17 cellular contexts compared by ENCODE assay signal in the genomic region with DNA sequence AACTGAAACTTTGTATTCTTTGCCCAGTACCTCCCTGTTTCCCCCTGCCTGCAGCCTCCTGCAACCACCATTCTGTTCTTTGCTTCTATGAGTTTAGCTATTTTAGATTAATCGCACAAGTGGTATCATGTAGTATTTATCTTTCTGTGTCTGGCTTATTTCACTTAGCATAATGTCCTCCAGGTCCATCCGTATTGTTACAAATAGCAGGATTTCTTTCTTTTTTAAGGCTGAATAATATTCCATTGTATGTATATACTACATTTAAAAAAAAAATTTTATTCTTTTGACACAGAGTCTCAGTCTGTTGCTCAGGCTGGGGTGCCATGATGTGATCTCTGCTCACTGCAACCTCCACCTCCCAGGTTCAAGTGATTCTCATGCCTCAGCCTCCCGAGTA. TPM values are rescaled to one million over a fixed set of nuclear protein-coding genes. Genes with fewer than 3 reads are reported as not detected.
DNase-seq lines count a peak whose midpoint lies in the region; ATAC-seq, FAIRE-seq and TF ChIP-seq lines count a peak whose summit lies in the region.
"Had no signal": no experiment of that assay in that cellular context is flagged by ENCODE, and none has a peak within 500 bp of the region (broad histone marks: within the 10 kb centered on the region; RNA-seq: fewer than 3 reads in every experiment).

No MANE protein-coding gene starts in this region.

- H3K4me1 Mint-ChIP-seq in neural crest cell: peaks cover 22% of the 10 kb centered on the region

- no peaks in the 10 kb centered on the region for H3K27me3 Mint-ChIP-seq in neural crest cell (ENCODE audit: low read depth)
- H3K27me3 Mint-ChIP-seq: B cell; CD4-positive, alpha-beta memory T cell had no signal

- DNase-seq in left ventricle myocardium inferior: no peak
- DNase-seq in right atrium auricular region (ENCODE audit: low spot score): no peak
- no peak for DNase-seq in K562 (ENCODE audit: extremely low read depth in 1 of 4, low spot score in 3 of 4)
- no peak for DNase-seq in neural crest cell (ENCODE audit: low read depth, low spot score)
- no peak for DNase-seq in left colon
- DNase-seq in uterus: no peak
- no peak for DNase-seq in effector CD8-positive, alpha-beta T cell (lab: John Stamatoyannopoulos, UW)
- DNase-seq: C1 segment of cervical spinal cord; CD4-positive, alpha-beta memory T cell; EL; GOT3; HFFc6 had no signal

- H3K36me3 Mint-ChIP-seq in neural crest cell (ENCODE audit: low read depth): no peaks in the 10 kb centered on the region

- H3K4me1 ChIP-seq in left ventricle myocardium inferior (peaks cover 71% of the 10 kb centered on the region), right atrium auricular region (peaks cover 0 to 26% of the 10 kb centered on the region in 2 donors), K562 (replicated peaks in 1 of 2; ENCODE audit: control insufficient read depth in 2 of 2, insufficient read depth in 2 of 2, low read length in 2 of 2) (peaks cover 17 to 32% of the 10 kb centered on the region in 2 experiments; a peak in 4 of 5 replicates), uterus (peaks cover 3 to 6% of the 10 kb centered on the region in 2 donors)

- H3K4me3 Mint-ChIP-seq in neural crest cell: peak overlapping the region; percentile 62
- H3K4me3 Mint-ChIP-seq: B cell, HFFc6 had no signal

- H3K4me3 ChIP-seq in left ventricle myocardium inferior (no peak overlapping the region), right atrium auricular region (no peak overlapping the region), K562 (no peak overlapping the region), uterus (no peak overlapping the region)
- H3K4me3 ChIP-seq: HAP-1 had no signal

- peak overlapping the region in 1 of 2 experiments; percentile 88; a peak in 1 of 4 replicates for H3K9ac ChIP-seq in K562 (ENCODE audit: insufficient read depth in 1 of 2, low read depth in 2 of 2, low read length in 2 of 2)

- H3K9me1 ChIP-seq in K562 (ENCODE audit: control insufficient read depth, insufficient read depth, low read length): no peaks in the 10 kb centered on the region

- H2AFZ ChIP-seq in K562 (ENCODE audit: low read depth, low read length): no peak overlapping the region

- POLR2A ChIA-PET in K562 (lab: Yijun Ruan, JAX): interaction anchor here (0.9 to 2.2 kb wide), 4 partner anchors 8 to 283 kb away, joined by 3 to 12 read pairs (median 4); no protein-coding TSS in a partner anchor

- H3K36me3 ChIP-seq in left ventricle myocardium inferior: peaks cover 33% of the 10 kb centered on the region
- H3K36me3 ChIP-seq in right atrium auricular region: peaks cover 7% of the 10 kb centered on the region
- H3K36me3 ChIP-seq in K562 (ENCODE audit: control insufficient read depth, insufficient read depth, low read length): peaks cover 30% of the 10 kb centered on the region
- no peaks in the 10 kb centered on the region for H3K36me3 ChIP-seq in uterus
- H3K36me3 ChIP-seq: HAP-1 had no signal

- ATAC-seq in K562: no peak
- ATAC-seq in left colon: no peak

- H3K27me3 ChIP-seq in left ventricle myocardium inferior (ENCODE audit: low read depth) (no peaks in the 10 kb centered on the region), right atrium auricular region (no peaks in the 10 kb centered on the region), K562 (ENCODE audit: control insufficient read depth in 2 of 2, insufficient read depth in 2 of 2, low read length in 2 of 2) (no peaks in the 10 kb centered on the region), uterus (no peaks in the 10 kb centered on the region)

- no peak for FAIRE-seq in K562 (lab: Jason Lieb, UNC)
- FAIRE-seq: A204.1, G401.6, GM12891 had no signal

- H4K20me1 ChIP-seq in K562 (replicated peaks; ENCODE audit: control insufficient read depth, insufficient read depth, low read length): no peaks in the 10 kb centered on the region

- H3K27ac ChIP-seq in left ventricle myocardium inferior (replicated peaks) (peak overlapping the region; percentile 59), right atrium auricular region (no peak overlapping the region), K562 (ENCODE audit: extremely low read depth, low read depth, low read length) (peak overlapping the region; percentile 90), uterus (no peak overlapping the region)

- TF ChIP-seq POLR2A in K562 (conservative IDR thresholded peaks at IDR 0.05) (no peak), uterus (IDR thresholded peaks at IDR 0.05) (no peak)

- intact Hi-C loops in left ventricle myocardium inferior (cut with micrococcal nuclease): loop anchor here (10.0 kb wide), 1 partner anchor 85 kb away; no protein-coding TSS in a partner anchor
- intact Hi-C loops in K562 (cut with micrococcal nuclease): no loop called here
- intact Hi-C loops in left colon (cut with DNase I, micrococcal nuclease): no loop called here
- intact Hi-C loops in uterus (cut with DNase I; ENCODE audit: low total_unique reads): no loop called here

- no TSS peak for BruUV-seq in K562 (replicated peaks; lab: Mats Ljungman, UMichigan)

- in situ Hi-C loops in K562 (cut with MboI): no loop called here

- CTCF ChIA-PET in K562 (lab: Yijun Ruan, JAX; ENCODE audit: low intra/inter-chr PET ratio): no interaction called here

- H3K79me2 ChIP-seq in K562 (ENCODE audit: control insufficient read depth, insufficient read depth, low read length): peaks cover 84% of the 10 kb centered on the region

- H3K9me3 ChIP-seq in left ventricle myocardium inferior (replicated peaks): no peaks in the 10 kb centered on the region
- H3K9me3 ChIP-seq in right atrium auricular region: no peaks in the 10 kb centered on the region
- no peaks in the 10 kb centered on the region for H3K9me3 ChIP-seq in K562 (replicated peaks; ENCODE audit: control insufficient read depth, insufficient read depth, low read depth, low read length)
- H3K9me3 ChIP-seq in uterus: no peaks in the 10 kb centered on the region
- H3K9me3 ChIP-seq: HAP-1 had no signal

- no peak overlapping the region for H3K27ac Mint-ChIP-seq in neural crest cell (ENCODE audit: unreplicated experiment)
- H3K27ac Mint-ChIP-seq: B cell, HFFc6 had no signal

- no peak for TF ChIP-seq EP300 in K562 (IDR thresholded peaks at IDR 0.05; ENCODE audit: low read length)

- no peaks in the 10 kb centered on the region for H3K9me3 Mint-ChIP-seq in neural crest cell
- H3K9me3 Mint-ChIP-seq: CD4-positive, alpha-beta memory T cell; HFFc6 had no signal

- WGBS in K562 (ENCODE audit: insufficient coverage, low coverage, missing lambda C conversion rate): 79% methylated on average over 3 of the region's 3 CpGs

- TF ChIP-seq CTCF in left ventricle myocardium inferior (IDR thresholded peaks at IDR 0.05; ENCODE audit: borderline replicate concordance): no peak
- no peak for TF ChIP-seq CTCF in right atrium auricular region (IDR thresholded peaks at IDR 0.05)
- peak; percentile 13 to 19 (median 14); a peak in 1 of 6 replicates for TF ChIP-seq CTCF in K562 (IDR thresholded peaks at IDR 0.05 in 2 of 3, conservative IDR thresholded peaks at IDR 0.05 in 1 of 3; ENCODE audit: insufficient read depth in 2 of 3, low read depth in 1 of 3, low read length in 3 of 3)
- TF ChIP-seq CTCF in neural crest cell (conservative IDR thresholded peaks at IDR 0.05): no peak
- TF ChIP-seq CTCF in uterus (IDR thresholded peaks at IDR 0.05): no peak

- 0 out of 2 replicates have a peak overlapping the region, but pooled peaks have one; percentile 88 for H3K4me2 ChIP-seq in K562 (ENCODE audit: insufficient read depth, low read length)

- no peak for TF ChIP-seq RAD21 in K562 (CRISPR knock-in tag; conservative IDR thresholded peaks at IDR 0.05 in 1 of 2, IDR thresholded peaks at IDR 0.05 in 1 of 2)

RNA-seq across cellular contexts. Expression of a gene that starts 4.5 kb away (rescaled TPM):
- 76.4 TPM for total RNA-seq in left ventricle myocardium inferior
- 10 to 100 TPM; 55.0 to 59.5 TPM for total RNA-seq in right atrium auricular region
- 94.9 and 122 TPM in 2 replicates for total RNA-seq in K562 (2011; cell fraction: chromatin; rRNA removed; ENCODE audit: low replicate concordance)
- total RNA-seq in K562 (2011; cell fraction: nucleolus; rRNA removed): 56.4 and 60.3 TPM in 2 replicates
- 122 and 177 TPM in 2 replicates for total RNA-seq in K562 (2011; cell fraction: nucleoplasm; rRNA removed)
- 47.2 and 63.5 TPM in 2 replicates for total RNA-seq in K562 (2014; rRNA removed)
- 81.6 and 89.0 TPM in 2 replicates for total RNA-seq in K562 (2014; rRNA removed; fragmentation: Illumina TruSeq; extraction: Trizol)
- total RNA-seq in K562 (2015; rRNA removed; fragmentation: Illumina TruSeq; extraction: Trizol): 56.9 and 58.5 TPM in 2 replicates
- 74.8 and 80.1 TPM in 2 replicates for total RNA-seq in K562 (2021)
- 92.9 and 95.9 TPM in 2 replicates for polyA plus RNA-seq in K562 (2011; rRNA removed)
- 47.9 and 60.0 TPM in 2 replicates for polyA plus RNA-seq in K562 (2011; cell fraction: cytosol; rRNA removed)
- polyA plus RNA-seq in K562 (2011; cell fraction: nucleus; rRNA removed): 59.9 and 67.0 TPM in 2 replicates
- polyA plus RNA-seq in K562 (2012): 71.0 and 74.5 TPM in 2 replicates
- polyA plus RNA-seq in K562 (2014; fragmentation: Illumina TruSeq; extraction: Trizol): 96.1 and 111 TPM in 2 replicates
- 10 to 100 TPM; 35.2 to 41.9 TPM for polyA plus RNA-seq in K562 (2014; fragmentation: Nextera tagmentation; extraction: Ambion mirVana)
- polyA plus RNA-seq in K562 (2014; rRNA removed): 46.7 and 67.6 TPM in 2 replicates
- 51.7 and 54.4 TPM in 2 replicates for polyA minus RNA-seq in K562 (2011; rRNA and poly(A)+ RNA removed)
- polyA minus RNA-seq in K562 (2011; cell fraction: cytosol; rRNA and poly(A)+ RNA removed): 23.9 and 29.3 TPM in 2 replicates
- 9.6 and 22.3 TPM in 2 replicates for polyA minus RNA-seq in K562 (2011; cell fraction: nucleus; rRNA and poly(A)+ RNA removed)
- 29.0 and 32.3 TPM in 2 replicates for total RNA-seq in neural crest cell
- 10 to 100 TPM; 53.9 to 59.3 TPM for total RNA-seq in left colon
- 10 to 100 TPM; 21.3 to 67.9 (median 42.6) TPM for total RNA-seq in uterus

RNA-seq across cellular contexts. Expression of a gene that starts 15.7 kb away (rescaled TPM):
- total RNA-seq in left ventricle myocardium inferior: 69.1 TPM
- 10 to 100 TPM; 41.1 to 53.7 TPM for total RNA-seq in right atrium auricular region
- 16.9 and 22.0 TPM in 2 replicates for total RNA-seq in K562 (2011; cell fraction: chromatin; rRNA removed; ENCODE audit: low replicate concordance)
- 16.6 and 19.2 TPM in 2 replicates for total RNA-seq in K562 (2011; cell fraction: nucleolus; rRNA removed)
- total RNA-seq in K562 (2011; cell fraction: nucleoplasm; rRNA removed): 25.1 and 30.4 TPM in 2 replicates
- 65.8 and 86.0 TPM in 2 replicates for total RNA-seq in K562 (2014; rRNA removed)
- 130 and 132 TPM in 2 replicates for total RNA-seq in K562 (2014; rRNA removed; fragmentation: Illumina TruSeq; extraction: Trizol)
- total RNA-seq in K562 (2015; rRNA removed; fragmentation: Illumina TruSeq; extraction: Trizol): 107 and 119 TPM in 2 replicates
- 86.9 and 90.1 TPM in 2 replicates for total RNA-seq in K562 (2021)
- 113 and 137 TPM in 2 replicates for polyA plus RNA-seq in K562 (2011; rRNA removed)
- polyA plus RNA-seq in K562 (2011; cell fraction: cytosol; rRNA removed): 95.1 and 112 TPM in 2 replicates
- polyA plus RNA-seq in K562 (2011; cell fraction: nucleus; rRNA removed): 24.2 and 38.0 TPM in 2 replicates
- polyA plus RNA-seq in K562 (2012): 81.7 and 93.9 TPM in 2 replicates
- polyA plus RNA-seq in K562 (2014; fragmentation: Illumina TruSeq; extraction: Trizol): 116 and 156 TPM in 2 replicates
- 100 to 1,000 TPM; 195 to 205 TPM for polyA plus RNA-seq in K562 (2014; fragmentation: Nextera tagmentation; extraction: Ambion mirVana)
- polyA plus RNA-seq in K562 (2014; rRNA removed): 87.9 and 108 TPM in 2 replicates
- polyA minus RNA-seq in K562 (2011; rRNA and poly(A)+ RNA removed): 105 and 126 TPM in 2 replicates
- 34.9 and 49.9 TPM in 2 replicates for polyA minus RNA-seq in K562 (2011; cell fraction: cytosol; rRNA and poly(A)+ RNA removed)
- polyA minus RNA-seq in K562 (2011; cell fraction: nucleus; rRNA and poly(A)+ RNA removed): 11.2 and 16.2 TPM in 2 replicates
- 82.8 and 84.9 TPM in 2 replicates for total RNA-seq in neural crest cell
- 10 to 100 TPM; 10.1 to 12.6 TPM for total RNA-seq in left colon
- total RNA-seq in uterus: 10 to 100 TPM; 22.8 to 36.0 (median 27.5) TPM

RNA-seq across cellular contexts. Expression of a gene that starts 51.0 kb away (rescaled TPM):
- total RNA-seq in left ventricle myocardium inferior (26.5 TPM), right atrium auricular region (10 to 100 TPM; 36.7 to 47.4 TPM), K562 (2014; rRNA removed) (0.18 TPM in 1 of 2 replicates, not detected in the other), K562 (2014; rRNA removed; fragmentation: Illumina TruSeq; extraction: Trizol) (not detected in 2 replicates), K562 (2015; rRNA removed; fragmentation: Illumina TruSeq; extraction: Trizol) (0.14 TPM in 1 of 2 replicates, not detected in the other), K562 (2021) (0.47 and 0.49 TPM in 2 replicates), neural crest cell (0.54 and 1.0 TPM in 2 replicates), left colon (1 to 10 TPM; 3.8 to 7.8 TPM), uterus (10 to 100 TPM in 3 of 4 donors, 1 to 10 TPM in 1; 9.5 to 33.8 (median 12.2) TPM)
- 1.5 and 2.5 TPM in 2 replicates for total RNA-seq in K562 (2011; cell fraction: chromatin; rRNA removed; ENCODE audit: low replicate concordance)
- 0.66 and 1.5 TPM in 2 replicates for total RNA-seq in K562 (2011; cell fraction: nucleolus; rRNA removed)
- 1.2 and 1.6 TPM in 2 replicates for total RNA-seq in K562 (2011; cell fraction: nucleoplasm; rRNA removed)
- polyA plus RNA-seq in K562 (2011; rRNA removed) (0.46 and 0.61 TPM in 2 replicates), K562 (2014; fragmentation: Illumina TruSeq; extraction: Trizol) (0.43 TPM in 1 of 2 replicates, not detected in the other), K562 (2014; fragmentation: Nextera tagmentation; extraction: Ambion mirVana) (1 to 10 TPM in 1 of 2 experiments, under 1 TPM in 1; 0.21 to 1.0 TPM), K562 (2014; rRNA removed) (0.69 TPM in 1 of 2 replicates, not detected in the other)
- polyA plus RNA-seq in K562 (2011; cell fraction: cytosol; rRNA removed): 0.19 and 0.31 TPM in 2 replicates
- polyA plus RNA-seq in K562 (2011; cell fraction: nucleus; rRNA removed): 1.2 and 1.9 TPM in 2 replicates
- 0.33 and 1.8 TPM in 2 replicates for polyA plus RNA-seq in K562 (2012)
- polyA minus RNA-seq in K562 (2011; rRNA and poly(A)+ RNA removed): 0.67 TPM in 1 of 2 replicates, not detected in the other
- polyA minus RNA-seq in K562 (2011; cell fraction: cytosol; rRNA and poly(A)+ RNA removed): not detected in 2 replicates
- 0.78 and 0.81 TPM in 2 replicates for polyA minus RNA-seq in K562 (2011; cell fraction: nucleus; rRNA and poly(A)+ RNA removed)

Comparison
In these comparisons a context has a peak if more than half of its experiments do, and no peak if none do; other contexts are left out.
1. H3K27ac ChIP-seq: peak in left ventricle myocardium inferior (single experiment) and K562 (single experiment); none in right atrium auricular region (0 of 2) and uterus (0 of 2).
2. CTCF ChIP-seq: peak in K562 (3 of 3); none in left ventricle myocardium inferior (single experiment), right atrium auricular region (0 of 2), neural crest cell (single experiment) and uterus (0 of 4).